In the genomic region with DNA sequence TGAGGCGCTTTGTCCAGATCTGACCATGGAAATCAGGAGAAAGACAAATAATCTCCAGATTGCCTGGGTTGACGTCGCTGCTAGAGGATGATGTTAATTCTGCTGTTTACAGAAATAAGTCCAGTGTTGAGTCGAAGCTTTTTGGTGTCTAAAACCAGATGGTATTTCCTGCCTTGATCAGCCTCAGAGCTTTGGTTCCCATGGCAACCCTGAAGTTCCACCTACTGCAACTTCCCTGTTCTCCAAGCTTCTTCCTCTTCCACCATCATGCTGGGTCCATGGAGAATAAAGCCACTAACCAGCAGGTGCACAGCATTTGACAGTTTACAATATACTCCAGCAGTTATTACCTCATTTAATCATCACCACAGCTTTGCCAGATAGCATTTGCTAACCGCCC, we compare ENCODE assay signal across 14 cellular contexts. TPM values are rescaled to one million over a fixed set of nuclear protein-coding genes. Genes with fewer than 3 reads are reported as not detected.
DNase-seq lines count a peak whose midpoint lies in the region; ATAC-seq and TF ChIP-seq lines count a peak whose summit lies in the region.
"Had no signal": no experiment of that assay in that cellular context is flagged by ENCODE, and none has a peak within 500 bp of the region (broad histone marks: within the 10 kb centered on the region; RNA-seq: fewer than 3 reads in every experiment).

No MANE protein-coding gene starts in this region.

- no peak overlapping the region for H3K4me3 ChIP-seq in astrocyte of the spinal cord (ENCODE audit: low read depth, low read length)
- H3K4me3 ChIP-seq: HAP-1 had no signal

- intact Hi-C loops in CD14-positive monocyte (cut with micrococcal nuclease) = no loop called here
- intact Hi-C loops in activated CD4-positive, alpha-beta T cell treated with anti-CD3 and anti-CD28 coated beads, Interleukin-2, amount 10 ng/mL, durations not matched to agents 24 days and 14 days (cut with micrococcal nuclease) = no loop called here
- intact Hi-C loops in natural killer cell (cut with micrococcal nuclease) = no loop called here

- H3K9me3 Mint-ChIP-seq in CD14-positive monocyte (peaks cover 0 to 3% (median 0%) of the 10 kb centered on the region in 7 donors), natural killer cell (no peaks in the 10 kb centered on the region)
- no peaks in the 10 kb centered on the region for H3K9me3 Mint-ChIP-seq in activated CD4-positive, alpha-beta T cell treated with anti-CD3 and anti-CD28 coated beads, Interleukin-2, amount 10 ng/mL, durations not matched to agents 24 days and 14 days
- H3K9me3 Mint-ChIP-seq: type B pancreatic cell had no signal

- no peaks in the 10 kb centered on the region for H3K36me3 Mint-ChIP-seq in CD14-positive monocyte
- no peaks in the 10 kb centered on the region for H3K36me3 Mint-ChIP-seq in activated CD4-positive, alpha-beta T cell treated with anti-CD3 and anti-CD28 coated beads, Interleukin-2, amount 10 ng/mL, durations not matched to agents 24 days and 14 days (ENCODE audit: low read depth)
- no peaks in the 10 kb centered on the region for H3K36me3 Mint-ChIP-seq in natural killer cell
- H3K36me3 Mint-ChIP-seq: type B pancreatic cell had no signal

- ATAC-seq in GM21723 (IDR thresholded peaks at IDR 0.05; ENCODE audit: unreplicated experiment) = no peak
- no peak for ATAC-seq in natural killer cell
- ATAC-seq: activated T-cell treated with anti-CD3 and anti-CD28 coated beads, Interleukin-2, amount 50 U/mL, for 72 hours had no signal

- in situ Hi-C loops in astrocyte of the spinal cord (cut with HindIII; ENCODE audit: low sequenced_read_pairs) = no loop called here

- H3K4me3 Mint-ChIP-seq in CD14-positive monocyte = peak overlapping the region; percentile 3 to 43
- H3K4me3 Mint-ChIP-seq in activated CD4-positive, alpha-beta T cell treated with anti-CD3 and anti-CD28 coated beads, Interleukin-2, amount 10 ng/mL, durations not matched to agents 24 days and 14 days = no peak overlapping the region
- no peak overlapping the region for H3K4me3 Mint-ChIP-seq in natural killer cell
- H3K4me3 Mint-ChIP-seq: activated T-cell treated with anti-CD3 and anti-CD28 coated beads, Interleukin-2, amount 50 U/mL, for 72 hours; type B pancreatic cell had no signal

- peak overlapping the region in 5 of 7 donors; percentile 16 to 75 (median 58) for H3K27ac Mint-ChIP-seq in CD14-positive monocyte
- no peak overlapping the region for H3K27ac Mint-ChIP-seq in activated CD4-positive, alpha-beta T cell treated with anti-CD3 and anti-CD28 coated beads, Interleukin-2, amount 10 ng/mL, durations not matched to agents 24 days and 14 days
- no peak overlapping the region for H3K27ac Mint-ChIP-seq in natural killer cell
- H3K27ac Mint-ChIP-seq: activated T-cell treated with anti-CD3 and anti-CD28 coated beads, Interleukin-2, amount 50 U/mL, for 72 hours; type B pancreatic cell had no signal

- peak; percentile 62 for DNase-seq in CD14-positive monocyte (ENCODE audit: low spot score)
- peak; percentile 66 to 79 for DNase-seq in Kasumi-1 (lab: John Stamatoyannopoulos, UW)
- DNase-seq in astrocyte of the spinal cord (ENCODE audit: low read depth, low spot score) = peak; percentile 17
- DNase-seq in medulla oblongata (ENCODE audit: extremely low spot score) = peak; percentile 67
- no peak for DNase-seq in LoVo (ENCODE audit: low spot score)
- DNase-seq in activated CD4-positive, alpha-beta T cell treated with anti-CD3 and anti-CD28 coated beads, Interleukin-2, amount 10 ng/mL, durations not matched to agents 24 days and 14 days = no peak
- no peak for DNase-seq in natural killer cell
- DNase-seq: activated T-cell treated with anti-CD3 and anti-CD28 coated beads, Interleukin-2, amount 50 U/mL, for 72 hours; DMS79; NCI-H510A had no signal

- H3K27me3 Mint-ChIP-seq in CD14-positive monocyte (ENCODE audit: low read depth in 3 of 3) = peaks cover 3 to 16% (median 8%) of the 10 kb centered on the region in 3 donors
- H3K27me3 Mint-ChIP-seq in activated CD4-positive, alpha-beta T cell treated with anti-CD3 and anti-CD28 coated beads, Interleukin-2, amount 10 ng/mL, durations not matched to agents 24 days and 14 days = peaks cover 9% of the 10 kb centered on the region
- H3K27me3 Mint-ChIP-seq in natural killer cell (ENCODE audit: low read depth in 2 of 2) = peaks cover 9 to 23% of the 10 kb centered on the region in 2 donors

- TF ChIP-seq CTCF in CD14-positive monocyte (IDR thresholded peaks at IDR 0.05) (no peak), astrocyte of the spinal cord (IDR thresholded peaks at IDR 0.05; ENCODE audit: low read depth, low read length) (no peak), natural killer cell (IDR thresholded peaks at IDR 0.05) (no peak)

- H3K4me1 Mint-ChIP-seq in CD14-positive monocyte (peaks cover 21% of the 10 kb centered on the region), natural killer cell (no peaks in the 10 kb centered on the region)
- H3K4me1 Mint-ChIP-seq in activated CD4-positive, alpha-beta T cell treated with anti-CD3 and anti-CD28 coated beads, Interleukin-2, amount 10 ng/mL, durations not matched to agents 24 days and 14 days = no peaks in the 10 kb centered on the region

RNA-seq across cellular contexts. Expression of gene GABBR2, which starts 18.0 kb away (rescaled TPM):
- not detected for polyA plus RNA-seq in CD14-positive monocyte
- total RNA-seq in activated CD4-positive, alpha-beta T cell treated with anti-CD3 and anti-CD28 coated beads, Interleukin-2, amount 10 ng/mL, durations not matched to agents 24 days and 14 days = not detected in 2 replicates
- not detected for total RNA-seq in natural killer cell
- total RNA-seq: activated T-cell treated with anti-CD3 and anti-CD28 coated beads, Interleukin-2, amount 50 U/mL, for 72 hours; T-helper 2 cell treated with Interferon-gamma antibody and Interleukin-4, amounts not matched to agents 100 ng/mL and 5 ng/mL, for 36 hours had no signal

Comparison
In these comparisons a context has a peak if more than half of its experiments do, and no peak if none do; other contexts are left out.
1. DNase-seq: peak in CD14-positive monocyte (single experiment), Kasumi-1 (2 of 2), astrocyte of the spinal cord (single experiment) and medulla oblongata (single experiment); none in LoVo (single experiment), activated CD4-positive, alpha-beta T cell treated with anti-CD3 and anti-CD28 coated beads, Interleukin-2, amount 10 ng/mL, durations not matched to agents 24 days and 14 days (single experiment) and natural killer cell (single experiment).
2. H3K27ac Mint-ChIP-seq: peak in CD14-positive monocyte (5 of 7); none in activated CD4-positive, alpha-beta T cell treated with anti-CD3 and anti-CD28 coated beads, Interleukin-2, amount 10 ng/mL, durations not matched to agents 24 days and 14 days (single experiment) and natural killer cell (0 of 2).
3. H3K4me3 Mint-ChIP-seq: peak in CD14-positive monocyte (2 of 2); none in activated CD4-positive, alpha-beta T cell treated with anti-CD3 and anti-CD28 coated beads, Interleukin-2, amount 10 ng/mL, durations not matched to agents 24 days and 14 days (single experiment) and natural killer cell (single experiment).